ENCODE assay signal across 1 cellular context in the genomic region with DNA sequence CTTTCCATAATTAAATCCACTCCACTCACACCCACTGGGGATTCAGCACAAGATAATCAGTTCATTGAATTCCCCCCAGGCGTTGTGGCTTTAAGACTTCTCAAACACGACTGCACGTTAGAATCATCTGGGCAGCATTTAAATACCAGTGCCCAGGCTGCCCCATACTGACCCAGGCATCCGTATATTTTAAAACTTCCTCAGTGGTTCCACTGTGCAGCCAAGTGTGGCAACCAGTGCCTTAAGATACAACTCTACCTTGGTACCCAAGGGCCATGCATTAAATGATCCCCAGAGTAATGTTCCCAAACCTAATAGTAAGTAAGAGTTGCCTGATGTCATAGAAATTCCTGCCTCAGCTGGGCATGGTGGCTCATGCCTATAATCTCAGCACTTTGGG.
TF ChIP-seq lines count a peak whose summit lies in the region.

No MANE protein-coding gene starts in this region.

TF ChIP-seq in GM12878, 131 proteins besides CTCF, POLR2A, EP300 and RAD21 (continued from another document):
- TF ChIP-seq HDAC2 (IDR thresholded peaks at IDR 0.05) (no peak), SIX5 (IDR thresholded peaks at IDR 0.05; ENCODE audit: low read depth, low read length, severe bottlenecking) (no peak), STAT1 (conservative IDR thresholded peaks at IDR 0.05) (no peak), GABPA (IDR thresholded peaks at IDR 0.05; ENCODE audit: low read depth) (no peak), HDAC6 (IDR thresholded peaks at IDR 0.05; ENCODE audit: unreplicated experiment) (no peak), POU2F2 (IDR thresholded peaks at IDR 0.05; ENCODE audit: borderline replicate concordance, low read depth, low read length) (no peak), CREB1 (IDR thresholded peaks at IDR 0.05; ENCODE audit: low read depth) (no peak), HCFC1 (IDR thresholded peaks at IDR 0.05; ENCODE audit: low read length) (no peak), ZNF217 (IDR thresholded peaks at IDR 0.05) (no peak), RELA (IDR thresholded peaks at IDR 0.05; ENCODE audit: borderline replicate concordance, partially characterized antibody) (no peak), ZNF24 (IDR thresholded peaks at IDR 0.05) (no peak), CHD1 (IDR thresholded peaks at IDR 0.05; ENCODE audit: low read depth, low read length) (no peak), SUPT20H (IDR thresholded peaks at IDR 0.05; ENCODE audit: borderline replicate concordance, control insufficient read depth, low read depth, low read length) (no peak), TAF1 (IDR thresholded peaks at IDR 0.05; ENCODE audit: borderline replicate concordance, low read depth, low read length) (no peak), MTA3 (IDR thresholded peaks at IDR 0.05; ENCODE audit: borderline replicate concordance, low read length) (no peak)
- TF ChIP-seq, protein P1, sequence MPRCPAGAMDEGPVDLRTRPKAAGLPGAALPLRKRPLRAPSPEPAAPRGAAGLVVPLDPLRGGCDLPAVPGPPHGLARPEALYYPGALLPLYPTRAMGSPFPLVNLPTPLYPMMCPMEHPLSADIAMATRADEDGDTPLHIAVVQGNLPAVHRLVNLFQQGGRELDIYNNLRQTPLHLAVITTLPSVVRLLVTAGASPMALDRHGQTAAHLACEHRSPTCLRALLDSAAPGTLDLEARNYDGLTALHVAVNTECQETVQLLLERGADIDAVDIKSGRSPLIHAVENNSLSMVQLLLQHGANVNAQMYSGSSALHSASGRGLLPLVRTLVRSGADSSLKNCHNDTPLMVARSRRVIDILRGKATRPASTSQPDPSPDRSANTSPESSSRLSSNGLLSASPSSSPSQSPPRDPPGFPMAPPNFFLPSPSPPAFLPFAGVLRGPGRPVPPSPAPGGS (IDR thresholded peaks at IDR 0.05; ENCODE audit: borderline replicate concordance, insufficient read depth, low read depth, low read length, poor library complexity, severe bottlenecking), result no peak
